14 cellular contexts compared by ENCODE assay signal in genomic region chr14:53850714-53851296, GRCh38.
DNase-seq lines count a peak whose midpoint lies in the region; ATAC-seq, FAIRE-seq and TF ChIP-seq lines count a peak whose summit lies in the region.
"Had no signal": no experiment of that assay in that cellular context is flagged by ENCODE, and none has a peak within 500 bp of the region (broad histone marks: within the 10 kb centered on the region; RNA-seq: fewer than 3 reads in every experiment).

No MANE protein-coding gene starts in this region.

- H3K27ac ChIP-seq in breast epithelium (no peak overlapping the region), keratinocyte (ENCODE audit: control insufficient read depth, insufficient read depth, low read length) (no peak overlapping the region)
- H3K27ac ChIP-seq: dorsolateral prefrontal cortex had no signal

- no peak for FAIRE-seq in keratinocyte (lab: Jason Lieb, UNC)
- peak; percentile 30 for FAIRE-seq in urothelium cell line (lab: Jason Lieb, UNC)

- DNase-seq in MCF 10A (ENCODE audit: unreplicated experiment) = peak; percentile 25
- DNase-seq in breast epithelium (ENCODE audit: low spot score in 2 of 2) = no peak
- peak; percentile 75 for DNase-seq in astrocyte of the hippocampus (ENCODE audit: low read depth, low spot score)
- no peak for DNase-seq in keratinocyte (ENCODE audit: low read depth, low spot score)
- DNase-seq in urothelium cell line (ENCODE audit: low spot score) = peak; percentile 53
- no peak for DNase-seq in stimulated activated CD8-positive, alpha-beta memory T cell treated with anti-CD3 and anti-CD28 coated beads, Interleukin-4, amount 100 ng/mL, for 48 hours
- DNase-seq in lower leg skin (ENCODE audit: low spot score in 2 of 2) = no peak
- DNase-seq: activated CD4-positive, alpha-beta T cell treated with anti-CD3 and anti-CD28 coated beads, Interleukin-2, amount 10 ng/mL, durations not matched to agents 7 days and 5 days; activated gamma-delta T cell treated with Interleukin-2 at 50 U/mL for 16 hours; dorsolateral prefrontal cortex; GDM1; NCI-H446 treated with DMSO at 0.1 percent for 48 hours; stimulated activated CD4-positive, alpha-beta T cell treated with anti-CD3 and anti-CD28 coated beads, Interleukin-12 subunit alpha, Interleukin-12 subunit beta, amount 100 ng/mL, for 4 hours had no signal

- H3K27me3 Mint-ChIP-seq in MCF 10A (ENCODE audit: insufficient read depth, unreplicated experiment) = no peaks in the 10 kb centered on the region
- H3K27me3 Mint-ChIP-seq: activated CD4-positive, alpha-beta T cell treated with anti-CD3 and anti-CD28 coated beads, Interleukin-2, amount 10 ng/mL, durations not matched to agents 7 days and 5 days had no signal

- TF ChIP-seq CTCF in MCF 10A (IDR thresholded peaks at IDR 0.05; ENCODE audit: unreplicated experiment) (no peak), breast epithelium (IDR thresholded peaks at IDR 0.05) (no peak), keratinocyte (optimal IDR thresholded peaks at IDR 0.05 in 1 of 3, IDR thresholded peaks at IDR 0.05 in 1 of 3, conservative IDR thresholded peaks at IDR 0.05 in 1 of 3; ENCODE audit: extremely low read depth in 1 of 3, insufficient read depth in 2 of 3, low read length in 3 of 3) (no peak), lower leg skin (IDR thresholded peaks at IDR 0.05) (no peak)

- H3K9me1 ChIP-seq in keratinocyte (ENCODE audit: control insufficient read depth, extremely low read depth, insufficient read depth, low read length) = no peaks in the 10 kb centered on the region

- H2AFZ ChIP-seq in keratinocyte (ENCODE audit: control insufficient read depth, low read length) = no peak overlapping the region

- dilution Hi-C loops in keratinocyte (cut with MboI; ENCODE audit: extremely low pct_ligation_motif_present, low sequenced_read_pairs) = no loop called here

- H3K9ac ChIP-seq in keratinocyte (ENCODE audit: control insufficient read depth, extremely low read depth, insufficient read depth, low read length) = no peak overlapping the region

- no peaks in the 10 kb centered on the region for H3K9me3 Mint-ChIP-seq in MCF 10A (ENCODE audit: unreplicated experiment)
- H3K9me3 Mint-ChIP-seq: activated CD4-positive, alpha-beta T cell treated with anti-CD3 and anti-CD28 coated beads, Interleukin-2, amount 10 ng/mL, durations not matched to agents 7 days and 5 days had no signal

- H3K4me1 ChIP-seq in breast epithelium (no peaks in the 10 kb centered on the region), keratinocyte (ENCODE audit: control insufficient read depth, extremely low read depth, insufficient read depth, low read length) (peaks cover 7% of the 10 kb centered on the region)

- peak overlapping the region; percentile 22 for H3K4me2 ChIP-seq in keratinocyte (ENCODE audit: control insufficient read depth, extremely low read depth, insufficient read depth, low read depth, low read length)

- WGBS in lower leg skin, 2 donors = 43 to 45% methylated on average over 4 of the region's 4 CpGs

- H3K36me3 Mint-ChIP-seq in MCF 10A (ENCODE audit: insufficient read depth, unreplicated experiment) = no peaks in the 10 kb centered on the region

- H3K9me3 ChIP-seq in breast epithelium (no peaks in the 10 kb centered on the region), keratinocyte (ENCODE audit: control insufficient read depth, low read depth, low read length) (no peaks in the 10 kb centered on the region)

- H3K4me3 Mint-ChIP-seq in MCF 10A (ENCODE audit: unreplicated experiment) = no peak overlapping the region
- H3K4me3 Mint-ChIP-seq: activated CD4-positive, alpha-beta T cell treated with anti-CD3 and anti-CD28 coated beads, Interleukin-2, amount 10 ng/mL, durations not matched to agents 7 days and 5 days had no signal

- peaks cover 12% of the 10 kb centered on the region for H3K4me1 Mint-ChIP-seq in MCF 10A (ENCODE audit: insufficient read depth, unreplicated experiment)
- H3K4me1 Mint-ChIP-seq: activated CD4-positive, alpha-beta T cell treated with anti-CD3 and anti-CD28 coated beads, Interleukin-2, amount 10 ng/mL, durations not matched to agents 7 days and 5 days had no signal

- no peaks in the 10 kb centered on the region for H4K20me1 ChIP-seq in keratinocyte (ENCODE audit: control insufficient read depth, extremely low read depth, insufficient read depth, low read length)

- POLR2A ChIA-PET in MCF 10A (lab: Yijun Ruan, JAX) = no interaction called here

- no peak overlapping the region for H3K4me3 ChIP-seq in breast epithelium
- no peak overlapping the region for H3K4me3 ChIP-seq in keratinocyte (ENCODE audit: control insufficient read depth in 2 of 3, extremely low read depth in 1 of 3, insufficient read depth in 2 of 3, low read depth in 1 of 3, low read length in 3 of 3)
- no peak overlapping the region for H3K4me3 ChIP-seq in lower leg skin (ENCODE audit: low read depth, poor library complexity, severe bottlenecking)
- H3K4me3 ChIP-seq: dorsolateral prefrontal cortex had no signal

- TF ChIP-seq POLR2A in breast epithelium (IDR thresholded peaks at IDR 0.05) (no peak), lower leg skin (IDR thresholded peaks at IDR 0.05) (no peak)

- ATAC-seq in HG02981 (IDR thresholded peaks at IDR 0.05; ENCODE audit: unreplicated experiment) = no peak

- intact Hi-C loops in MCF 10A (cut with micrococcal nuclease) (loop anchor here (1.0 kb wide), 1 partner anchor 73 kb away; no protein-coding TSS in a partner anchor), breast epithelium (cut with DNase I; ENCODE audit: low total_unique reads) (no loop called here), lower leg skin (cut with DNase I; ENCODE audit: low total_unique reads) (no loop called here)

- no TSS peak for BruUV-seq in MCF 10A (replicated peaks; lab: Mats Ljungman, UMichigan)

- H3K27me3 ChIP-seq in breast epithelium (no peaks in the 10 kb centered on the region), keratinocyte (ENCODE audit: control insufficient read depth, extremely low read depth, insufficient read depth, low read length) (no peaks in the 10 kb centered on the region)

- H3K27ac Mint-ChIP-seq in MCF 10A (ENCODE audit: low read depth, unreplicated experiment) = peak overlapping the region; percentile 59
- H3K27ac Mint-ChIP-seq: activated CD4-positive, alpha-beta T cell treated with anti-CD3 and anti-CD28 coated beads, Interleukin-2, amount 10 ng/mL, durations not matched to agents 7 days and 5 days had no signal

- CTCF ChIA-PET in MCF 10A (lab: Yijun Ruan, JAX) = no interaction called here

- H3K79me2 ChIP-seq in keratinocyte (ENCODE audit: control insufficient read depth, insufficient read depth, low read length) = no peaks in the 10 kb centered on the region

- H3K36me3 ChIP-seq in breast epithelium = no peaks in the 10 kb centered on the region
- no peaks in the 10 kb centered on the region for H3K36me3 ChIP-seq in keratinocyte (ENCODE audit: control insufficient read depth in 2 of 2, extremely low read depth in 1 of 2, insufficient read depth in 2 of 2, low read length in 2 of 2)

Comparison
In these comparisons a context has a peak if more than half of its experiments do, and no peak if none do; other contexts are left out.
1. DNase-seq: peak in MCF 10A (single experiment), astrocyte of the hippocampus (single experiment) and urothelium cell line (single experiment); none in breast epithelium (0 of 2), keratinocyte (single experiment), stimulated activated CD8-positive, alpha-beta memory T cell treated with anti-CD3 and anti-CD28 coated beads, Interleukin-4, amount 100 ng/mL, for 48 hours (single experiment) and lower leg skin (0 of 2).